Comparison of ENCODE assay signal across 20 cellular contexts in genomic region chr13:42417624-42418023, GRCh38.
DNase-seq lines count a peak whose midpoint lies in the region; ATAC-seq, FAIRE-seq and TF ChIP-seq lines count a peak whose summit lies in the region.
"Had no signal": no experiment of that assay in that cellular context is flagged by ENCODE, and none has a peak within 500 bp of the region (broad histone marks: within the 10 kb centered on the region; RNA-seq: fewer than 3 reads in every experiment).

No MANE protein-coding gene starts in this region.

- H3K27me3 ChIP-seq in GM23338 (ENCODE audit: insufficient read depth) (no peaks in the 10 kb centered on the region), GM12878 (replicated peaks in 1 of 2; ENCODE audit: control insufficient read depth in 2 of 2, insufficient read depth in 2 of 2, low read length in 1 of 2) (no peaks in the 10 kb centered on the region)

- peaks cover 4% of the 10 kb centered on the region for H3K9me3 Mint-ChIP-seq in activated CD4-positive, alpha-beta T cell treated with anti-CD3 and anti-CD28 coated beads, Interleukin-2, amount 10 ng/mL, durations not matched to agents 24 days and 14 days
- no peaks in the 10 kb centered on the region for H3K9me3 Mint-ChIP-seq in activated CD4-positive, alpha-beta T cell treated with anti-CD3 and anti-CD28 coated beads for 36 hours (ENCODE audit: low read depth)
- H3K9me3 Mint-ChIP-seq in GM23338 = no peaks in the 10 kb centered on the region; the same call in 2 of the 3 replicates
- peaks cover 4% of the 10 kb centered on the region for H3K9me3 Mint-ChIP-seq in stimulated activated naive CD8-positive, alpha-beta T cell treated with anti-CD3 and anti-CD28 coated beads, Interleukin-15, Interleukin-2, amounts not matched to agents 100 ng/mL and 50 ng/mL, for 24 hours
- H3K9me3 Mint-ChIP-seq: CD8-positive, alpha-beta T cell; HFFc6 had no signal

- 30% methylated on average over 3 of the region's 3 CpGs for WGBS in GM12878 (ENCODE audit: insufficient coverage, insufficient replicate concordance, low lambda C conversion rate, missing lambda C conversion rate)

- H3K4me3 ChIP-seq in GM23338 (no peak overlapping the region), GM12878 (no peak overlapping the region)

- no peak for ATAC-seq in activated CD4-positive, alpha-beta T cell treated with anti-CD3 and anti-CD28 coated beads for 36 hours
- ATAC-seq in GM23338 (no peak), GM12878 (peak; percentile 19; the same call in 1 of the 3 replicates), HG03378 (IDR thresholded peaks at IDR 0.05; ENCODE audit: unreplicated experiment) (no peak)
- ATAC-seq: CD8-positive, alpha-beta T cell; HepG2 had no signal

- H2AFZ ChIP-seq in GM23338 = peak overlapping the region; percentile 69; the same call in 1 of the 2 replicates
- peak overlapping the region; percentile 64 for H2AFZ ChIP-seq in GM12878 (ENCODE audit: control insufficient read depth, low read depth, low read length)

- no peak overlapping the region for H3K27ac ChIP-seq in GM23338 (ENCODE audit: low read depth)
- H3K27ac ChIP-seq in GM12878 (ENCODE audit: control insufficient read depth, insufficient read depth) = peak overlapping the region; percentile 28; the same call in 1 of the 2 replicates
- H3K27ac ChIP-seq: 22Rv1 had no signal

- H3K79me2 ChIP-seq in GM23338 (replicated peaks; ENCODE audit: insufficient read depth) = no peaks in the 10 kb centered on the region
- H3K79me2 ChIP-seq in GM12878 (ENCODE audit: control insufficient read depth, insufficient read depth, low read length) = no peaks in the 10 kb centered on the region

- FAIRE-seq in GM12878 (lab: Jason Lieb, UNC) = no peak
- FAIRE-seq: D721Med, HepG2, HTR-8/SVneo had no signal

- H3K4me3 Mint-ChIP-seq in activated CD4-positive, alpha-beta T cell treated with anti-CD3 and anti-CD28 coated beads, Interleukin-2, amount 10 ng/mL, durations not matched to agents 24 days and 14 days = no peak overlapping the region
- no peak overlapping the region for H3K4me3 Mint-ChIP-seq in activated CD4-positive, alpha-beta T cell treated with anti-CD3 and anti-CD28 coated beads for 36 hours
- no peak overlapping the region for H3K4me3 Mint-ChIP-seq in GM23338
- no peak overlapping the region for H3K4me3 Mint-ChIP-seq in stimulated activated naive CD8-positive, alpha-beta T cell treated with anti-CD3 and anti-CD28 coated beads, Interleukin-15, Interleukin-2, amounts not matched to agents 100 ng/mL and 50 ng/mL, for 24 hours
- H3K4me3 Mint-ChIP-seq: CD14-positive monocyte; CD8-positive, alpha-beta T cell; HFFc6 had no signal

- TF ChIP-seq RAD21 in GM12878 (IDR thresholded peaks at IDR 0.05; ENCODE audit: insufficient read depth, low read depth, low read length) = no peak

- SMC1A ChIA-PET in GM12878 (lab: Charles Lee; ENCODE audit: uncharacterized antibody, unreplicated experiment) = interaction anchor here (1.0 to 4.5 kb wide), 8 partner anchors 11 to 177 kb away, joined by 3 to 25 read pairs (median 8); no protein-coding TSS in a partner anchor

- H3K9me2 ChIP-seq in GM23338 (ENCODE audit: insufficient read depth) = peaks cover 7% of the 10 kb centered on the region; the same call in 1 of the 2 replicates

- in situ Hi-C loops in GM12878 (cut with MboI) = no loop called here

- RAD21 ChIA-PET in GM12878 (lab: Charles Lee; ENCODE audit: unreplicated experiment) = interaction anchor here (0.8 to 5.3 kb wide), 6 partner anchors 8 to 83 kb away, joined by 3 to 33 read pairs (median 4); no protein-coding TSS in a partner anchor

- H3K4me2 ChIP-seq in GM23338 (no peak overlapping the region), GM12878 (ENCODE audit: control insufficient read depth, insufficient read depth) (no peak overlapping the region)

- no peak for TF ChIP-seq POLR2A in GM12878 (IDR thresholded peaks at IDR 0.05; ENCODE audit: low read depth, low read length)

- no peaks in the 10 kb centered on the region for H3K27me3 Mint-ChIP-seq in activated CD4-positive, alpha-beta T cell treated with anti-CD3 and anti-CD28 coated beads, Interleukin-2, amount 10 ng/mL, durations not matched to agents 24 days and 14 days
- no peaks in the 10 kb centered on the region for H3K27me3 Mint-ChIP-seq in activated CD4-positive, alpha-beta T cell treated with anti-CD3 and anti-CD28 coated beads for 36 hours
- peaks cover 4% of the 10 kb centered on the region for H3K27me3 Mint-ChIP-seq in GM23338 (ENCODE audit: insufficient read depth, low read depth, poor library complexity)
- no peaks in the 10 kb centered on the region for H3K27me3 Mint-ChIP-seq in stimulated activated naive CD8-positive, alpha-beta T cell treated with anti-CD3 and anti-CD28 coated beads, Interleukin-15, Interleukin-2, amounts not matched to agents 100 ng/mL and 50 ng/mL, for 24 hours

- TF ChIP-seq EP300 in GM12878 (IDR thresholded peaks at IDR 0.05; ENCODE audit: borderline replicate concordance in 1 of 2, control insufficient read depth in 1 of 2, low read depth in 2 of 2, low read length in 2 of 2) = no peak

- peak; percentile 49 for DNase-seq in activated CD4-positive, alpha-beta T cell treated with anti-CD3 and anti-CD28 coated beads, Interleukin-2, amount 10 ng/mL, durations not matched to agents 24 days and 14 days
- DNase-seq in activated CD4-positive, alpha-beta T cell treated with anti-CD3 and anti-CD28 coated beads for 36 hours = no peak
- DNase-seq in GM23338 (ENCODE audit: low spot score) (no peak), GM12878 (ENCODE audit: low read depth, low spot score) (no peak), pons (ENCODE audit: low spot score) (no peak), OCI-M2 (lab: John Stamatoyannopoulos, UW; ENCODE audit: unreplicated experiment) (no peak)
- DNase-seq: CD8-positive, alpha-beta T cell; COR-L47; DMS153; DMS79 treated with DMSO at 0.1 percent for 48 hours; GF-D8; HCEC 1CT; HFFc6 had no signal

- no peaks in the 10 kb centered on the region for H4K20me1 ChIP-seq in GM23338 (replicated peaks; ENCODE audit: insufficient read depth)
- H4K20me1 ChIP-seq in GM12878 (ENCODE audit: control insufficient read depth, insufficient read depth) = no peaks in the 10 kb centered on the region

- H3K4me1 ChIP-seq in GM23338 (ENCODE audit: insufficient read depth) (no peaks in the 10 kb centered on the region), GM12878 (ENCODE audit: control insufficient read depth, insufficient read depth, low read length) (peaks cover 50% of the 10 kb centered on the region)

- no TSS peak for BruUV-seq in GM12878 (replicated peaks; lab: Mats Ljungman, UMichigan)

- no peak overlapping the region for H3K9ac ChIP-seq in GM12878 (ENCODE audit: control insufficient read depth, insufficient read depth, low read length)

- no peaks in the 10 kb centered on the region for H3F3A ChIP-seq in GM23338 (replicated peaks; ENCODE audit: low read depth)

- no peaks in the 10 kb centered on the region for H3K36me3 ChIP-seq in GM23338 (ENCODE audit: insufficient read depth)
- H3K36me3 ChIP-seq in GM12878 (ENCODE audit: control insufficient read depth in 2 of 2, insufficient read depth in 2 of 2, low read length in 1 of 2) = no peaks in the 10 kb centered on the region; a peak in 1 of 4 replicates

- intact Hi-C loops in activated CD4-positive, alpha-beta T cell treated with anti-CD3 and anti-CD28 coated beads, Interleukin-2, amount 10 ng/mL, durations not matched to agents 24 days and 14 days (cut with micrococcal nuclease) = no loop called here
- intact Hi-C loops in activated CD4-positive, alpha-beta T cell treated with anti-CD3 and anti-CD28 coated beads for 36 hours (cut with DNase I, micrococcal nuclease) = no loop called here
- intact Hi-C loops in GM12878 (cut with micrococcal nuclease; ENCODE audit: unreplicated experiment) = no loop called here

- CTCF ChIA-PET in activated CD4-positive, alpha-beta T cell treated with anti-CD3 and anti-CD28 coated beads for 36 hours (lab: Charles Lee) = no interaction called here
- CTCF ChIA-PET in GM12878 (lab: Yijun Ruan, JAX) = interaction anchor here (1.8 to 3.2 kb wide), 2 partner anchors 13 to 61 kb away, joined by 4 to 15 read pairs; no protein-coding TSS in a partner anchor

- TF ChIP-seq CTCF in GM23338 (conservative IDR thresholded peaks at IDR 0.05; ENCODE audit: low read depth in 2 of 2) = no peak
- no peak for TF ChIP-seq CTCF in GM12878 (IDR thresholded peaks at IDR 0.05 in 2 of 3, conservative IDR thresholded peaks at IDR 0.05 in 1 of 3; ENCODE audit: control insufficient read depth in 2 of 3, extremely low read depth in 1 of 3, insufficient read depth in 1 of 3, low read depth in 3 of 3, low read length in 3 of 3)

- peaks cover 11% of the 10 kb centered on the region for H3K9me3 ChIP-seq in GM12878 (replicated peaks; ENCODE audit: control insufficient read depth, insufficient read depth, low read length)

- H3K36me3 Mint-ChIP-seq in activated CD4-positive, alpha-beta T cell treated with anti-CD3 and anti-CD28 coated beads, Interleukin-2, amount 10 ng/mL, durations not matched to agents 24 days and 14 days (ENCODE audit: low read depth) = peaks cover 50% of the 10 kb centered on the region
- peaks cover 24% of the 10 kb centered on the region for H3K36me3 Mint-ChIP-seq in activated CD4-positive, alpha-beta T cell treated with anti-CD3 and anti-CD28 coated beads for 36 hours (ENCODE audit: low read depth)
- no peaks in the 10 kb centered on the region for H3K36me3 Mint-ChIP-seq in GM23338 (ENCODE audit: low read depth)
- peaks cover 38% of the 10 kb centered on the region for H3K36me3 Mint-ChIP-seq in stimulated activated naive CD8-positive, alpha-beta T cell treated with anti-CD3 and anti-CD28 coated beads, Interleukin-15, Interleukin-2, amounts not matched to agents 100 ng/mL and 50 ng/mL, for 24 hours (ENCODE audit: low read depth)
- H3K36me3 Mint-ChIP-seq: CD14-positive monocyte; CD8-positive, alpha-beta T cell had no signal

- H3K4me1 Mint-ChIP-seq in activated CD4-positive, alpha-beta T cell treated with anti-CD3 and anti-CD28 coated beads, Interleukin-2, amount 10 ng/mL, durations not matched to agents 24 days and 14 days = peaks cover 48% of the 10 kb centered on the region
- H3K4me1 Mint-ChIP-seq in activated CD4-positive, alpha-beta T cell treated with anti-CD3 and anti-CD28 coated beads for 36 hours = peaks cover 41% of the 10 kb centered on the region
- no peaks in the 10 kb centered on the region for H3K4me1 Mint-ChIP-seq in GM23338
- peaks cover 55% of the 10 kb centered on the region for H3K4me1 Mint-ChIP-seq in stimulated activated naive CD8-positive, alpha-beta T cell treated with anti-CD3 and anti-CD28 coated beads, Interleukin-15, Interleukin-2, amounts not matched to agents 100 ng/mL and 50 ng/mL, for 24 hours (ENCODE audit: low read depth)
- H3K4me1 Mint-ChIP-seq: CD14-positive monocyte had no signal

- POLR2A ChIA-PET in activated CD4-positive, alpha-beta T cell treated with anti-CD3 and anti-CD28 coated beads for 36 hours (lab: Charles Lee) = no interaction called here
- POLR2A ChIA-PET in GM12878 (lab: Charles Lee) = interaction anchor here (0.9 kb wide), 1 partner anchor 40 kb away, joined by 3 read pairs; no protein-coding TSS in a partner anchor

- peak overlapping the region; percentile 37 for H3K27ac Mint-ChIP-seq in activated CD4-positive, alpha-beta T cell treated with anti-CD3 and anti-CD28 coated beads, Interleukin-2, amount 10 ng/mL, durations not matched to agents 24 days and 14 days
- no peak overlapping the region for H3K27ac Mint-ChIP-seq in activated CD4-positive, alpha-beta T cell treated with anti-CD3 and anti-CD28 coated beads for 36 hours
- H3K27ac Mint-ChIP-seq in GM23338 = no peak overlapping the region
- H3K27ac Mint-ChIP-seq in stimulated activated naive CD8-positive, alpha-beta T cell treated with anti-CD3 and anti-CD28 coated beads, Interleukin-15, Interleukin-2, amounts not matched to agents 100 ng/mL and 50 ng/mL, for 24 hours = peak overlapping the region; percentile 68
- H3K27ac Mint-ChIP-seq: CD14-positive monocyte; CD8-positive, alpha-beta T cell; HFFc6 had no signal

Comparison
In these comparisons a context has a peak if more than half of its experiments do, and no peak if none do; other contexts are left out.
1. H3K27ac Mint-ChIP-seq: peak in activated CD4-positive, alpha-beta T cell treated with anti-CD3 and anti-CD28 coated beads, Interleukin-2, amount 10 ng/mL, durations not matched to agents 24 days and 14 days (single experiment) and stimulated activated naive CD8-positive, alpha-beta T cell treated with anti-CD3 and anti-CD28 coated beads, Interleukin-15, Interleukin-2, amounts not matched to agents 100 ng/mL and 50 ng/mL, for 24 hours (single experiment); none in activated CD4-positive, alpha-beta T cell treated with anti-CD3 and anti-CD28 coated beads for 36 hours (single experiment) and GM23338 (single experiment).